1 cellular context compared by ENCODE assay signal in genomic region chr12:56193025-56193578, GRCh38.
TF ChIP-seq lines count a peak whose summit lies in the region.

No MANE protein-coding gene starts in this region.

TF ChIP-seq in K562, 482 proteins besides CTCF, POLR2A, EP300 and RAD21 (continued from another document):
- TF ChIP-seq TAF7 (tag; IDR thresholded peaks at IDR 0.05) (peak; percentile 27; the same call in 1 of the 2 replicates), HNRNPK (IDR thresholded peaks at IDR 0.05; ENCODE audit: low read depth, low read length, poor library complexity, severe bottlenecking) (peak; percentile 46), SNIP1 (IDR thresholded peaks at IDR 0.05; ENCODE audit: low read depth) (0 out of 2 replicates have a peak, but pooled peaks have one; percentile 11), ZFX (CRISPR knock-in tag; IDR thresholded peaks at IDR 0.05) (0 out of 2 replicates have a peak, but pooled peaks have one; percentile 20), ZBTB12 (CRISPR knock-in tag; IDR thresholded peaks at IDR 0.05) (no peak), MTA2 (IDR thresholded peaks at IDR 0.05; ENCODE audit: low read depth) (0 out of 2 replicates have a peak, but pooled peaks have one; percentile 12), MNT (conservative IDR thresholded peaks at IDR 0.05) (0 out of 4 replicates have a peak, but pooled peaks of 1 of the 2 experiments have one; percentile 30), MAZ (CRISPR knock-in tag; conservative IDR thresholded peaks at IDR 0.05 in 1 of 2, IDR thresholded peaks at IDR 0.05 in 1 of 2) (peak in 1 of 2 experiments; percentile 34; a peak in 1 of 4 replicates), YY1 (IDR thresholded peaks at IDR 0.05; ENCODE audit: borderline replicate concordance in 1 of 3, control insufficient read depth in 1 of 3, extremely low read depth in 1 of 3, insufficient read depth in 3 of 3, insufficient read length in 1 of 3, insufficient replicate concordance in 2 of 3, low read depth in 1 of 3, low read length in 2 of 3) (peak; percentile 38 to 95 (median 83)), RCOR1 (IDR thresholded peaks at IDR 0.05; ENCODE audit: borderline replicate concordance in 1 of 2, low read depth in 2 of 2, low read length in 2 of 2) (0 out of 4 replicates have a peak, but pooled peaks of 1 of the 2 experiments have one; percentile 14), RBFOX2 (IDR thresholded peaks at IDR 0.05; ENCODE audit: low read depth, low read length) (0 out of 2 replicates have a peak, but pooled peaks have one; percentile 26), NFRKB (IDR thresholded peaks at IDR 0.05; ENCODE audit: low read depth) (peak; percentile 68), ZNF778 (CRISPR knock-in tag; IDR thresholded peaks at IDR 0.05) (no peak), BMI1 (IDR thresholded peaks at IDR 0.05; ENCODE audit: low read length) (no peak), EHMT2 (IDR thresholded peaks at IDR 0.05) (peak; percentile 88), EP400 (IDR thresholded peaks at IDR 0.05) (peak; percentile 25; the same call in 1 of the 2 replicates), SMC3 (conservative IDR thresholded peaks at IDR 0.05; ENCODE audit: insufficient read depth, low read depth, low read length) (peak; percentile 65), POLR2H (tag; IDR thresholded peaks at IDR 0.05; ENCODE audit: low read depth) (peak; percentile 41; the same call in 1 of the 2 replicates), TBP (optimal IDR thresholded peaks at IDR 0.05; ENCODE audit: low read depth, low read length) (peak; percentile 21), MLLT1 (IDR thresholded peaks at IDR 0.05) (0 out of 4 replicates have a peak, but pooled peaks of 1 of the 2 experiments have one; percentile 46), FOXK2 (conservative IDR thresholded peaks at IDR 0.05 in 1 of 2, IDR thresholded peaks at IDR 0.05 in 1 of 2; ENCODE audit: low read depth in 2 of 2) (peak in 1 of 2 experiments; percentile 51; a peak in 1 of 4 replicates), BRD9 (IDR thresholded peaks at IDR 0.05; ENCODE audit: low read depth, partially characterized antibody) (peak; percentile 70), CSDE1 (IDR thresholded peaks at IDR 0.05) (0 out of 4 replicates have a peak, but pooled peaks of 1 of the 2 experiments have one; percentile 53), L3MBTL2 (IDR thresholded peaks at IDR 0.05) (peak; percentile 22; the same call in 1 of the 2 replicates), ZNF24 (IDR thresholded peaks at IDR 0.05) (no peak), NR2C1 (IDR thresholded peaks at IDR 0.05) (0 out of 2 replicates have a peak, but pooled peaks have one; percentile 26), NR2C1 (tag; IDR thresholded peaks at IDR 0.05) (no peak), PCBP2 (IDR thresholded peaks at IDR 0.05; ENCODE audit: low read depth, low read length, poor library complexity, severe bottlenecking) (peak; percentile 56), PHF20 (IDR thresholded peaks at IDR 0.05; ENCODE audit: partially characterized antibody) (peak; percentile 53)
